Comparison of ENCODE assay signal across 8 cellular contexts in genomic region chr5:180811012-180811622, GRCh38. TPM values are rescaled to one million over a fixed set of nuclear protein-coding genes. Genes with fewer than 3 reads are reported as not detected.
DNase-seq lines count a peak whose midpoint lies in the region; ATAC-seq, FAIRE-seq and TF ChIP-seq lines count a peak whose summit lies in the region.

No MANE protein-coding gene starts in this region.

- peak overlapping the region; percentile 33; the same call in 1 of the 2 replicates for H3K56ac ChIP-seq in IMR-90 (ENCODE audit: extremely low read depth, insufficient read depth, low read length)

- H3K27me3 ChIP-seq in IMR-90 (ENCODE audit: control insufficient read depth, insufficient read depth, low read length) (no peaks in the 10 kb centered on the region), bronchial epithelial cell (ENCODE audit: control insufficient read depth, insufficient read depth, low read length) (no peaks in the 10 kb centered on the region), muscle layer of colon (ENCODE audit: control insufficient read depth in 1 of 2, insufficient read depth in 2 of 2, low read length in 2 of 2) (no peaks in the 10 kb centered on the region)

- H3K79me1 ChIP-seq in IMR-90 (ENCODE audit: low read depth in 1 of 2, low read length in 2 of 2), result peaks cover 32 to 47% of the 10 kb centered on the region in 2 experiments

- TF ChIP-seq POLR2A in IMR-90 (IDR thresholded peaks at IDR 0.05; ENCODE audit: low read depth, low read length), result no peak

- POLR2A ChIA-PET in IMR-90 (lab: Charles Lee; ENCODE audit: unreplicated experiment), result interaction anchor here (0.6 kb wide), 4 partner anchors 12 to 504 kb away, joined by 3 to 5 read pairs (median 4); no protein-coding TSS in a partner anchor

- peak overlapping the region; percentile 72 for H2BK5ac ChIP-seq in IMR-90 (ENCODE audit: low read depth, low read length, poor library complexity, severe bottlenecking)

- no peaks in the 10 kb centered on the region for H4K20me1 ChIP-seq in IMR-90 (ENCODE audit: insufficient read depth, low read length)

- peak; percentile 21 for DNase-seq in AG20443 (ENCODE audit: low spot score)
- DNase-seq in IMR-90, result no peak
- no peak for DNase-seq in bronchial epithelial cell (ENCODE audit: low read depth)
- DNase-seq in DMS79 (lab: John Stamatoyannopoulos, UW), result no peak
- no peak for DNase-seq in T-helper 9 cell

- H3K23ac ChIP-seq in IMR-90 (ENCODE audit: low read depth, low read length), result peak overlapping the region; percentile 69; the same call in 1 of the 2 replicates

- ATAC-seq in IMR-90 (ENCODE audit: low read depth) (no peak), GM19351 (IDR thresholded peaks at IDR 0.05; ENCODE audit: unreplicated experiment) (no peak), GM21423 (IDR thresholded peaks at IDR 0.05; ENCODE audit: unreplicated experiment) (no peak)

- peak overlapping the region; percentile 60 for H3K4me2 ChIP-seq in IMR-90 (ENCODE audit: low read depth, low read length)

- peak overlapping the region; percentile 83 for H3K27ac ChIP-seq in IMR-90 (ENCODE audit: insufficient read depth, low read length)
- peak overlapping the region; percentile 98 for H3K27ac ChIP-seq in muscle layer of colon (ENCODE audit: low read depth, low read length)

- peak overlapping the region; percentile 69 for H4K91ac ChIP-seq in IMR-90 (ENCODE audit: insufficient read depth, low read depth, low read length)

- H2BK120ac ChIP-seq in IMR-90 (ENCODE audit: low read depth, low read length), result no peak overlapping the region

- H3K4me3 ChIP-seq in IMR-90 (ENCODE audit: insufficient read depth, low read depth, low read length) (peak overlapping the region; percentile 84), bronchial epithelial cell (ENCODE audit: low read depth, low read length) (peak overlapping the region; percentile 79), muscle layer of colon (ENCODE audit: low read depth in 1 of 2, low read length in 2 of 2) (peak overlapping the region; percentile 82)

- intact Hi-C loops in IMR-90 (cut with micrococcal nuclease), result no loop called here

- H3K4me1 ChIP-seq in IMR-90 (ENCODE audit: control insufficient read depth, insufficient read depth, low read length), result peaks cover 10% of the 10 kb centered on the region
- peaks cover 39% of the 10 kb centered on the region for H3K4me1 ChIP-seq in muscle layer of colon (ENCODE audit: insufficient read depth, low read length)

- H4K8ac ChIP-seq in IMR-90 (ENCODE audit: low read depth in 2 of 2, low read length in 2 of 2), result peak overlapping the region; percentile 94 to 98

- peak overlapping the region; percentile 73 for H3K14ac ChIP-seq in IMR-90 (replicated peaks; ENCODE audit: low read depth, low read length)

- CTCF ChIA-PET in IMR-90 (lab: Yijun Ruan, JAX), result no interaction called here

- H3K9ac ChIP-seq in IMR-90 (ENCODE audit: low read depth, low read length) (peak overlapping the region; percentile 80), muscle layer of colon (ENCODE audit: low read length) (peak overlapping the region; percentile 85)

- H3K36me3 ChIP-seq in IMR-90 (ENCODE audit: control insufficient read depth, insufficient read depth, low read length) (peaks cover 7% of the 10 kb centered on the region; the same call in 1 of the 2 replicates), bronchial epithelial cell (ENCODE audit: control insufficient read depth, insufficient read depth, low read length) (no peaks in the 10 kb centered on the region), muscle layer of colon (ENCODE audit: insufficient read depth, low read length) (peaks cover 9% of the 10 kb centered on the region)

- WGBS in IMR-90 (ENCODE audit: extremely low coverage in 2 of 2, insufficient read length in 1 of 2), 2 experiments, result 7% methylated on average over 12 of the region's 22 CpGs; no CpG with 5 or more reads in 1 of the 2 experiments

- peaks cover 17% of the 10 kb centered on the region for H3K9me1 ChIP-seq in IMR-90 (ENCODE audit: insufficient read depth, low read length)

- TF ChIP-seq RAD21 in IMR-90 (IDR thresholded peaks at IDR 0.05; ENCODE audit: low read length), result no peak

- H3K9me3 ChIP-seq in IMR-90 (ENCODE audit: control insufficient read depth, insufficient read depth, low read length), result no peaks in the 10 kb centered on the region
- H3K9me3 ChIP-seq in muscle layer of colon (ENCODE audit: low read length), result no peaks in the 10 kb centered on the region

- peak overlapping the region; percentile 48 for H2AK9ac ChIP-seq in IMR-90 (replicated peaks; ENCODE audit: low read depth, low read length, poor library complexity)

- H2AFZ ChIP-seq in IMR-90 (replicated peaks; ENCODE audit: low read length, poor library complexity), result peak overlapping the region; percentile 100

- H2AK5ac ChIP-seq in IMR-90 (ENCODE audit: low read depth, low read length), result peak overlapping the region; percentile 37; the same call in 1 of the 2 replicates

- H2BK20ac ChIP-seq in IMR-90 (ENCODE audit: low read depth, low read length), result no peak overlapping the region

- H4K5ac ChIP-seq in IMR-90 (ENCODE audit: low read depth, low read length), result peak overlapping the region; percentile 52

- in situ Hi-C loops in IMR-90 (cut with MboI; ENCODE audit: low sequenced_read_pairs), result no loop called here

- BruUV-seq in IMR-90 (replicated peaks; lab: Mats Ljungman, UMichigan), result no TSS peak

- no peak overlapping the region for H2BK15ac ChIP-seq in IMR-90 (ENCODE audit: low read depth, low read length)

- dilution Hi-C loops in IMR-90 (cut with HindIII; ENCODE audit: low sequenced_read_pairs, unreplicated experiment), result no loop called here

- TF ChIP-seq CTCF in IMR-90 (conservative IDR thresholded peaks at IDR 0.05; ENCODE audit: low read depth, low read length), result no peak
- TF ChIP-seq CTCF in bronchial epithelial cell (IDR thresholded peaks at IDR 0.05; ENCODE audit: insufficient read depth, low read length, severe bottlenecking), result no peak

- no peak for FAIRE-seq in bronchial epithelial cell (lab: Jason Lieb, UNC)

- peak overlapping the region; percentile 86 for H3K4ac ChIP-seq in IMR-90 (ENCODE audit: low read depth, low read length)

- H3K18ac ChIP-seq in IMR-90 (ENCODE audit: low read depth, low read length), result peak overlapping the region; percentile 17

TF ChIP-seq in IMR-90, 13 proteins besides CTCF, POLR2A, EP300 and RAD21:
- no peak for TF ChIP-seq ELK1 (IDR thresholded peaks at IDR 0.05; ENCODE audit: borderline replicate concordance, low read depth, low read length)
- no peak for TF ChIP-seq MXI1 (IDR thresholded peaks at IDR 0.05; ENCODE audit: borderline replicate concordance, low read depth, low read length)
- no peak for TF ChIP-seq MAFK (IDR thresholded peaks at IDR 0.05; ENCODE audit: low read depth, low read length)
- no peak for TF ChIP-seq RFX5 (IDR thresholded peaks at IDR 0.05; ENCODE audit: low read depth, low read length)
- TF ChIP-seq SMC3 (IDR thresholded peaks at IDR 0.05; ENCODE audit: low read depth, low read length), result no peak

RNA-seq across cellular contexts. Expression of gene MGAT1, which starts 8.5 kb away (rescaled TPM):
- total RNA-seq in IMR-90 (2012; rRNA removed), result 56.3 and 62.2 TPM in 2 replicates
- polyA plus RNA-seq in IMR-90 (2012; rRNA removed), result 141 and 150 TPM in 2 replicates
- polyA plus RNA-seq in IMR-90 (2012; cell fraction: cytosol; rRNA removed), result 154 and 222 TPM in 2 replicates
- polyA plus RNA-seq in IMR-90 (2012; cell fraction: nucleus; rRNA removed; ENCODE audit: low replicate concordance), result 76.6 and 140 TPM in 2 replicates
- 62.1 and 78.2 TPM in 2 replicates for total RNA-seq in bronchial epithelial cell

RNA-seq across cellular contexts. Expression of gene ZFP62, which starts 50.0 kb away (rescaled TPM):
- total RNA-seq in IMR-90 (2012; rRNA removed) (20.3 and 29.7 TPM in 2 replicates), bronchial epithelial cell (21.3 and 21.4 TPM in 2 replicates)
- polyA plus RNA-seq in IMR-90 (2012; rRNA removed), result 5.4 and 8.2 TPM in 2 replicates
- polyA plus RNA-seq in IMR-90 (2012; cell fraction: cytosol; rRNA removed), result 0.59 and 1.5 TPM in 2 replicates
- 2.2 and 19.6 TPM in 2 replicates for polyA plus RNA-seq in IMR-90 (2012; cell fraction: nucleus; rRNA removed; ENCODE audit: low replicate concordance)
